ENCODE assay signal across 18 cellular contexts in genomic region chr4:839675-840443, GRCh38.
"Had no signal": no experiment of that assay in that cellular context is flagged by ENCODE, and none has a peak within 500 bp of the region (broad histone marks: within the 10 kb centered on the region; RNA-seq: fewer than 3 reads in every experiment).

No MANE protein-coding gene starts in this region.

- DNase-seq: activated CD4-positive, alpha-beta T cell treated with anti-CD3 and anti-CD28 coated beads for 4 hours; activated gamma-delta T cell treated with Interleukin-2 at 50 U/mL for 16 hours; amygdala; body of pancreas; dermis blood vessel endothelial cell; effector memory CD8-positive, alpha-beta T cell; esophagus squamous epithelium; heart right ventricle; left ventricle myocardium inferior; occipital lobe; retina; stimulated activated CD4-positive, alpha-beta T cell treated with anti-CD3 and anti-CD28 coated beads, Interleukin-12 subunit alpha, Interleukin-12 subunit beta, amount 100 ng/mL, for 4 hours; stimulated activated CD4-positive, alpha-beta T cell treated with anti-CD3 and anti-CD28 coated beads, Interleukin-1b, Interleukin-23, amount 100 ng/mL, for 48 hours; stimulated activated CD8-positive, alpha-beta memory T cell treated with anti-CD3 and anti-CD28 coated beads, Interleukin-4, amount 100 ng/mL, for 48 hours; stimulated activated naive CD4-positive, alpha-beta T cell treated with Interleukin-2 at 50 U/mL for 16 hours; trophoblast cell had no signal

- H3K4me3 ChIP-seq: body of pancreas, esophagus squamous epithelium, heart right ventricle, left ventricle myocardium inferior, vagina had no signal

- H3K27me3 ChIP-seq: body of pancreas, esophagus squamous epithelium, heart right ventricle, vagina had no signal

- H3K27ac ChIP-seq: body of pancreas, esophagus squamous epithelium, heart right ventricle, left ventricle myocardium inferior, vagina had no signal

- H3K27me3 Mint-ChIP-seq: activated naive CD8-positive, alpha-beta T cell; effector memory CD8-positive, alpha-beta T cell had no signal

- ATAC-seq: body of pancreas; effector memory CD8-positive, alpha-beta T cell; heart right ventricle had no signal

- H3K4me3 Mint-ChIP-seq: activated naive CD8-positive, alpha-beta T cell; effector memory CD8-positive, alpha-beta T cell had no signal

- H3K36me3 ChIP-seq: esophagus squamous epithelium, left ventricle myocardium inferior had no signal

- H3K4me1 ChIP-seq: esophagus squamous epithelium, vagina had no signal

- H3K27ac Mint-ChIP-seq: activated naive CD8-positive, alpha-beta T cell had no signal
